18 cellular contexts compared by ENCODE assay signal in genomic region chr6:20559924-20560551, GRCh38. TPM values are rescaled to one million over a fixed set of nuclear protein-coding genes. Genes with fewer than 3 reads are reported as not detected.
DNase-seq lines count a peak whose midpoint lies in the region; ATAC-seq, FAIRE-seq and TF ChIP-seq lines count a peak whose summit lies in the region.
"Had no signal": no experiment of that assay in that cellular context is flagged by ENCODE, and none has a peak within 500 bp of the region (broad histone marks: within the 10 kb centered on the region; RNA-seq: fewer than 3 reads in every experiment).

No MANE protein-coding gene starts in this region.

- no peaks in the 10 kb centered on the region for H3K27me3 ChIP-seq in HCT116 (ENCODE audit: insufficient read depth, low read length)
- H3K27me3 ChIP-seq: ascending aorta, right lobe of liver had no signal

- peaks cover 13% of the 10 kb centered on the region; the same call in 1 of the 2 replicates for H3K79me2 ChIP-seq in HCT116 (ENCODE audit: insufficient read depth, low read length)

- POLR2A ChIA-PET in A549 (lab: Yijun Ruan, JAX) = no interaction called here
- POLR2A ChIA-PET in HCT116 (lab: Charles Lee) = interaction anchor here (0.7 to 1.5 kb wide), 3 partner anchors 15 to 1033 kb away, joined by 3 read pairs; partner anchors contain the start of gene SOX4
- POLR2A ChIA-PET in RWPE1 (lab: Yijun Ruan, JAX; ENCODE audit: low non-redundant PET) = no interaction called here

- BruUV-seq in HCT116 (replicated peaks; lab: Mats Ljungman, UMichigan) = no TSS peak

- H3K27me3 Mint-ChIP-seq in activated T-helper 2 cell treated with anti-CD3 and anti-CD28 coated beads, Interferon-gamma antibody, Interleukin-2, Interleukin-4, amounts not matched to agents 10 μg/mL and 5 μg/mL and 100 μg/mL, durations not matched to agents 14 hours and 24 hours and 36 hours (ENCODE audit: low read depth) = no peaks in the 10 kb centered on the region
- H3K27me3 Mint-ChIP-seq: activated T-cell treated with anti-CD3 and anti-CD28 coated beads, Interleukin-2, amount 50 U/mL, for 24 hours; naive thymus-derived CD4-positive, alpha-beta T cell; stimulated activated naive CD8-positive, alpha-beta T cell treated with anti-CD3 and anti-CD28 coated beads, Interleukin-15, amount 100 ng/mL, for 72 hours had no signal

- ATAC-seq in A549 = no peak
- no peak for ATAC-seq in HCT116
- ATAC-seq in GM19035 (IDR thresholded peaks at IDR 0.05; ENCODE audit: unreplicated experiment) = no peak
- ATAC-seq: left colon; naive thymus-derived CD4-positive, alpha-beta T cell; stimulated activated naive CD8-positive, alpha-beta T cell treated with anti-CD3 and anti-CD28 coated beads, Interleukin-15, amount 100 ng/mL, for 72 hours had no signal

- CTCF ChIA-PET in A549 (lab: Yijun Ruan, JAX) (interaction anchor here (1.0 to 2.3 kb wide), 3 partner anchors 9 to 1030 kb away, joined by 3 to 7 read pairs (median 3); no protein-coding TSS in a partner anchor), HCT116 (lab: Charles Lee) (interaction anchor here (1.3 to 2.4 kb wide), 3 partner anchors 9 to 1029 kb away, joined by 4 to 12 read pairs (median 7); no protein-coding TSS in a partner anchor), RWPE1 (lab: Yijun Ruan, JAX) (no interaction called here)

- H2AFZ ChIP-seq in HCT116 (ENCODE audit: low read depth, low read length, poor library complexity, severe bottlenecking) = no peak overlapping the region

- H3K9me3 ChIP-seq in A549 (no peaks in the 10 kb centered on the region), HCT116 (ENCODE audit: control insufficient read depth in 1 of 2, insufficient read depth in 1 of 2, low read depth in 1 of 2, low read length in 2 of 2) (no peaks in the 10 kb centered on the region)
- H3K9me3 ChIP-seq: ascending aorta, right lobe of liver had no signal

- H3K27ac ChIP-seq in A549 (no peak overlapping the region), HCT116 (ENCODE audit: low read depth, low read length) (no peak overlapping the region), RWPE1 (no peak overlapping the region)
- H3K27ac ChIP-seq: ascending aorta, right lobe of liver had no signal

- DNase-seq in A549 (ENCODE audit: low read depth in 1 of 2, low spot score in 1 of 2) = no peak
- DNase-seq in HCT116 (ENCODE audit: low read depth, low spot score) = no peak
- DNase-seq in RWPE1 (ENCODE audit: low spot score) = no peak
- DNase-seq in fibroblast of the aortic adventitia (ENCODE audit: low read depth) = peak; percentile 48
- DNase-seq in activated T-helper 2 cell treated with anti-CD3 and anti-CD28 coated beads, Interferon-gamma antibody, Interleukin-2, Interleukin-4, amounts not matched to agents 10 μg/mL and 5 μg/mL and 100 μg/mL, durations not matched to agents 14 hours and 24 hours and 36 hours (ENCODE audit: low spot score) = no peak
- DNase-seq in C1 segment of cervical spinal cord (lab: John Stamatoyannopoulos, UW) = no peak
- DNase-seq in NOMO-1 treated with dmso at 0.1 percent for 144 hours (lab: John Stamatoyannopoulos, UW; ENCODE audit: unreplicated experiment) = no peak
- DNase-seq: activated CD4-positive, CD25-positive, alpha-beta regulatory T cell treated with anti-CD3 and anti-CD28 coated beads, Interleukin-2, amount 50 U/mL, for 72 hours; activated T-cell treated with anti-CD3 and anti-CD28 coated beads, Interleukin-2, amount 50 U/mL, for 24 hours; effector CD4-positive, alpha-beta T cell; GOT3; left colon; naive thymus-derived CD4-positive, alpha-beta T cell; NCI-H510A treated with DMSO at 0.1 percent for 48 hours; right lobe of liver; stimulated activated naive CD8-positive, alpha-beta T cell treated with anti-CD3 and anti-CD28 coated beads, Interleukin-15, amount 100 ng/mL, for 72 hours had no signal

- H3K4me1 Mint-ChIP-seq in activated T-helper 2 cell treated with anti-CD3 and anti-CD28 coated beads, Interferon-gamma antibody, Interleukin-2, Interleukin-4, amounts not matched to agents 10 μg/mL and 5 μg/mL and 100 μg/mL, durations not matched to agents 14 hours and 24 hours and 36 hours (ENCODE audit: low read depth) = peaks cover 17% of the 10 kb centered on the region

- 72% methylated on average over 2 of the region's 2 CpGs for WGBS in A549 (ENCODE audit: missing lambda C conversion rate)

- no peaks in the 10 kb centered on the region for H3K9me2 ChIP-seq in HCT116 (ENCODE audit: insufficient read depth)

- H3K9ac ChIP-seq in HCT116 (ENCODE audit: low read length) = no peak overlapping the region

- FAIRE-seq in A549 (lab: Jason Lieb, UNC) = no peak

- no peak for TF ChIP-seq EP300 in A549 (IDR thresholded peaks at IDR 0.05)

- TF ChIP-seq CTCF in A549 (IDR thresholded peaks at IDR 0.05) = peak; percentile 23; the same call in 1 of the 3 replicates
- 0 out of 6 replicates have a peak, but pooled peaks of 1 of the 3 experiments have one; percentile 6 for TF ChIP-seq CTCF in HCT116 (IDR thresholded peaks at IDR 0.05 in 2 of 3, conservative IDR thresholded peaks at IDR 0.05 in 1 of 3; ENCODE audit: borderline replicate concordance in 1 of 3, insufficient read depth in 1 of 3, low read depth in 2 of 3, low read length in 2 of 3)
- TF ChIP-seq CTCF in RWPE1 (conservative IDR thresholded peaks at IDR 0.05; ENCODE audit: low read depth) = peak; percentile 27
- no peak for TF ChIP-seq CTCF in fibroblast of the aortic adventitia (IDR thresholded peaks at IDR 0.05; ENCODE audit: insufficient read depth, low read length)

- H3K4me2 ChIP-seq in A549 (no peak overlapping the region), HCT116 (ENCODE audit: low read length) (no peak overlapping the region)

- TF ChIP-seq POLR2A in A549 (IDR thresholded peaks at IDR 0.05; ENCODE audit: low read length) (no peak), HCT116 (IDR thresholded peaks at IDR 0.05; ENCODE audit: borderline replicate concordance, extremely low read depth, insufficient read depth, insufficient read length) (no peak)

- peaks cover 11% of the 10 kb centered on the region for H3K4me1 ChIP-seq in A549
- H3K4me1 ChIP-seq in HCT116 (ENCODE audit: control insufficient read depth in 1 of 2, insufficient read depth in 2 of 2, low read length in 2 of 2) = no peaks in the 10 kb centered on the region
- H3K4me1 ChIP-seq: ascending aorta had no signal

- TF ChIP-seq RAD21 in A549 (conservative IDR thresholded peaks at IDR 0.05 in 1 of 2, IDR thresholded peaks at IDR 0.05 in 1 of 2) (peak in 1 of 2 experiments; percentile 34; a peak in 2 of 5 replicates), HCT116 (IDR thresholded peaks at IDR 0.05; ENCODE audit: low read depth) (peak; percentile 35)

- intact Hi-C loops in HCT116 (cut with micrococcal nuclease) = loop anchor here (5.0 kb wide), 2 partner anchors 377 to 1377 kb away; no protein-coding TSS in a partner anchor
- intact Hi-C loops in activated T-helper 2 cell treated with anti-CD3 and anti-CD28 coated beads, Interferon-gamma antibody, Interleukin-2, Interleukin-4, amounts not matched to agents 10 μg/mL and 5 μg/mL and 100 μg/mL, durations not matched to agents 14 hours and 24 hours and 36 hours (cut with micrococcal nuclease) = loop anchor here (10.0 kb wide), 1 partner anchor 355 kb away; no protein-coding TSS in a partner anchor

- no peaks in the 10 kb centered on the region for H3K36me3 ChIP-seq in HCT116 (ENCODE audit: control insufficient read depth in 1 of 2, insufficient read depth in 2 of 2, low read length in 2 of 2)
- H3K36me3 ChIP-seq: ascending aorta had no signal

- RAD21 ChIA-PET in HCT116 (lab: Charles Lee; ENCODE audit: low non-redundant PET in 1 of 2, low total read pairs in 2 of 2, uncharacterized antibody in 2 of 2, unreplicated experiment in 2 of 2) = no interaction called here

- H3K27ac Mint-ChIP-seq in activated T-helper 2 cell treated with anti-CD3 and anti-CD28 coated beads, Interferon-gamma antibody, Interleukin-2, Interleukin-4, amounts not matched to agents 10 μg/mL and 5 μg/mL and 100 μg/mL, durations not matched to agents 14 hours and 24 hours and 36 hours = no peak overlapping the region
- H3K27ac Mint-ChIP-seq: activated T-cell treated with anti-CD3 and anti-CD28 coated beads, Interleukin-2, amount 50 U/mL, for 24 hours; stimulated activated naive CD8-positive, alpha-beta T cell treated with anti-CD3 and anti-CD28 coated beads, Interleukin-15, amount 100 ng/mL, for 72 hours had no signal

- H3K4me3 ChIP-seq in A549 (no peak overlapping the region), HCT116 (replicated peaks in 1 of 2; ENCODE audit: low read depth in 1 of 2, low read length in 2 of 2) (no peak overlapping the region), fibroblast of the aortic adventitia (ENCODE audit: low read depth, low read length) (no peak overlapping the region)
- H3K4me3 ChIP-seq: ascending aorta, right lobe of liver had no signal

- no peaks in the 10 kb centered on the region for H4K20me1 ChIP-seq in HCT116 (ENCODE audit: insufficient read depth)

- no peaks in the 10 kb centered on the region for H3K9me3 Mint-ChIP-seq in activated T-helper 2 cell treated with anti-CD3 and anti-CD28 coated beads, Interferon-gamma antibody, Interleukin-2, Interleukin-4, amounts not matched to agents 10 μg/mL and 5 μg/mL and 100 μg/mL, durations not matched to agents 14 hours and 24 hours and 36 hours
- H3K9me3 Mint-ChIP-seq: activated T-cell treated with anti-CD3 and anti-CD28 coated beads, Interleukin-2, amount 50 U/mL, for 24 hours; naive thymus-derived CD4-positive, alpha-beta T cell; stimulated activated naive CD8-positive, alpha-beta T cell treated with anti-CD3 and anti-CD28 coated beads, Interleukin-15, amount 100 ng/mL, for 72 hours had no signal

- peaks cover 14% of the 10 kb centered on the region for H3K36me3 Mint-ChIP-seq in activated T-helper 2 cell treated with anti-CD3 and anti-CD28 coated beads, Interferon-gamma antibody, Interleukin-2, Interleukin-4, amounts not matched to agents 10 μg/mL and 5 μg/mL and 100 μg/mL, durations not matched to agents 14 hours and 24 hours and 36 hours (ENCODE audit: low read depth)

- H3K4me3 Mint-ChIP-seq in activated T-helper 2 cell treated with anti-CD3 and anti-CD28 coated beads, Interferon-gamma antibody, Interleukin-2, Interleukin-4, amounts not matched to agents 10 μg/mL and 5 μg/mL and 100 μg/mL, durations not matched to agents 14 hours and 24 hours and 36 hours (ENCODE audit: low read depth) = no peak overlapping the region
- H3K4me3 Mint-ChIP-seq: activated T-cell treated with anti-CD3 and anti-CD28 coated beads, Interleukin-2, amount 50 U/mL, for 24 hours; naive thymus-derived CD4-positive, alpha-beta T cell; stimulated activated naive CD8-positive, alpha-beta T cell treated with anti-CD3 and anti-CD28 coated beads, Interleukin-15, amount 100 ng/mL, for 72 hours had no signal

RNA-seq across cellular contexts. Expression of gene CDKAL1, which starts 25.8 kb away (rescaled TPM):
- 7.2 and 8.3 TPM in 2 replicates for polyA plus RNA-seq in A549 (2011; rRNA removed)
- polyA plus RNA-seq in A549 (2012; cell fraction: cytosol; rRNA removed) = 1.5 and 1.8 TPM in 2 replicates
- polyA plus RNA-seq in A549 (2012; cell fraction: nucleus; rRNA removed) = 1.3 and 2.5 TPM in 2 replicates
- 4.6 to 4.8 TPM (median 4.7 TPM) in 3 replicates for polyA plus RNA-seq in A549 (2017; fragmentation: RNase III; extraction: RNeasy Plus Mini Kit Qiagen cat#74134 plus additional on column Dnase treatment)
- 9.0 and 10.7 TPM in 2 replicates for polyA minus RNA-seq in A549 (2011; rRNA and poly(A)+ RNA removed)
- 14.9 TPM for total RNA-seq in HCT116 (2021; ENCODE audit: unreplicated experiment)
- polyA plus RNA-seq in HCT116 (2012) = 3.8 and 4.2 TPM in 2 replicates
- total RNA-seq in fibroblast of the aortic adventitia (ENCODE audit: low replicate concordance) = 11.3 and 20.0 TPM in 2 replicates
- 30.5 and 31.2 TPM in 2 replicates for total RNA-seq in activated T-helper 2 cell treated with anti-CD3 and anti-CD28 coated beads, Interferon-gamma antibody, Interleukin-2, Interleukin-4, amounts not matched to agents 10 μg/mL and 5 μg/mL and 100 μg/mL, durations not matched to agents 14 hours and 24 hours and 36 hours
